1 cellular context compared by ENCODE assay signal in the genomic region with DNA sequence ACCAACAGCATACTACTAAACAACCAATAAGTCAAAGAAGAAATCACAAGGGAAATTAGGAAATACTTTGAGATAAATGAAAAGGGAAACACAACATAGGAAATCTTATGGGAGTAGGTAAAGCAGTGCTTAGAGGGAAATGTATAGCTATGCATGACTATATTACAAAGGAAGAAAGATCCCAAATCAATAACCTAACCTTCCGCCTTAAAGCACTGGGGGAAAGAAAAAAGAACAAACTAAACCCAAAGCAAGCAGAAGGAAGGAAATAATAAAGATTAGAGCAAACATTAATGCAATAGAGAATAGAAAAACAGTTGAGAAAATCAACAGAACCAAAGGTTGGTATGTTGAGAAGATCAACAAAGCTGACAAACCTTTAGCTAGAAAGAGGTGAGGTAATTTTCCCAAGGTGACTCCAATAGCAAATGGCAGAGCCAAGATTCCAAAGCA.
TF ChIP-seq lines count a peak whose summit lies in the region.

No MANE protein-coding gene starts in this region.

TF ChIP-seq in HepG2, 621 proteins besides CTCF, POLR2A, EP300 and RAD21 (continued from another document and continues in another):
- TF ChIP-seq, protein P1, sequence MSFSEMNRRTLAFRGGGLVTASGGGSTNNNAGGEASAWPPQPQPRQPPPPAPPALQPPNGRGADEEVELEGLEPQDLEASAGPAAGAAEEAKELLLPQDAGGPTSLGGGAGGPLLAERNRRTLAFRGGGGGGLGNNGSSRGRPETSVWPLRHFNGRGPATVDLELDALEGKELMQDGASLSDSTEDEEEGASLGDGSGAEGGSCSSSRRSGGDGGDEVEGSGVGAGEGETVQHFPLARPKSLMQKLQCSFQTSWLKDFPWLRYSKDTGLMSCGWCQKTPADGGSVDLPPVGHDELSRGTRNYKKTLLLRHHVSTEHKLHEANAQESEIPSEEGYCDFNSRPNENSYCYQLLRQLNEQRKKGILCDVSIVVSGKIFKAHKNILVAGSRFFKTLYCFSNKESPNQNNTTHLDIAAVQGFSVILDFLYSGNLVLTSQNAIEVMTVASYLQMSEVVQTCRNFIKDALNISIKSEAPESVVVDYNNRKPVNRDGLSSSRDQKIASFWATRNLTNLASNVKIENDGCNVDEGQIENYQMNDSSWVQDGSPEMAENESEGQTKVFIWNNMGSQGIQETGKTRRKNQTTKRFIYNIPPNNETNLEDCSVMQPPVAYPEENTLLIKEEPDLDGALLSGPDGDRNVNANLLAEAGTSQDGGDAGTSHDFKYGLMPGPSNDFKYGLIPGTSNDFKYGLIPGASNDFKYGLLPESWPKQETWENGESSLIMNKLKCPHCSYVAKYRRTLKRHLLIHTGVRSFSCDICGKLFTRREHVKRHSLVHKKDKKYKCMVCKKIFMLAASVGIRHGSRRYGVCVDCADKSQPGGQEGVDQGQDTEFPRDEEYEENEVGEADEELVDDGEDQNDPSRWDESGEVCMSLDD (CRISPR knock-in tag; IDR thresholded peaks at IDR 0.05; ENCODE audit: borderline replicate concordance) = no peak
- no peak for TF ChIP-seq ZNF747 (CRISPR knock-in tag; IDR thresholded peaks at IDR 0.05; ENCODE audit: borderline replicate concordance)
- TF ChIP-seq HNRNPH1 (optimal IDR thresholded peaks at IDR 0.05; ENCODE audit: low read depth, low read length) = no peak
- no peak for TF ChIP-seq ZNF670 (CRISPR knock-in tag; IDR thresholded peaks at IDR 0.05; ENCODE audit: borderline replicate concordance)
- no peak for TF ChIP-seq NBN (conservative IDR thresholded peaks at IDR 0.05)
- TF ChIP-seq, protein P2, sequence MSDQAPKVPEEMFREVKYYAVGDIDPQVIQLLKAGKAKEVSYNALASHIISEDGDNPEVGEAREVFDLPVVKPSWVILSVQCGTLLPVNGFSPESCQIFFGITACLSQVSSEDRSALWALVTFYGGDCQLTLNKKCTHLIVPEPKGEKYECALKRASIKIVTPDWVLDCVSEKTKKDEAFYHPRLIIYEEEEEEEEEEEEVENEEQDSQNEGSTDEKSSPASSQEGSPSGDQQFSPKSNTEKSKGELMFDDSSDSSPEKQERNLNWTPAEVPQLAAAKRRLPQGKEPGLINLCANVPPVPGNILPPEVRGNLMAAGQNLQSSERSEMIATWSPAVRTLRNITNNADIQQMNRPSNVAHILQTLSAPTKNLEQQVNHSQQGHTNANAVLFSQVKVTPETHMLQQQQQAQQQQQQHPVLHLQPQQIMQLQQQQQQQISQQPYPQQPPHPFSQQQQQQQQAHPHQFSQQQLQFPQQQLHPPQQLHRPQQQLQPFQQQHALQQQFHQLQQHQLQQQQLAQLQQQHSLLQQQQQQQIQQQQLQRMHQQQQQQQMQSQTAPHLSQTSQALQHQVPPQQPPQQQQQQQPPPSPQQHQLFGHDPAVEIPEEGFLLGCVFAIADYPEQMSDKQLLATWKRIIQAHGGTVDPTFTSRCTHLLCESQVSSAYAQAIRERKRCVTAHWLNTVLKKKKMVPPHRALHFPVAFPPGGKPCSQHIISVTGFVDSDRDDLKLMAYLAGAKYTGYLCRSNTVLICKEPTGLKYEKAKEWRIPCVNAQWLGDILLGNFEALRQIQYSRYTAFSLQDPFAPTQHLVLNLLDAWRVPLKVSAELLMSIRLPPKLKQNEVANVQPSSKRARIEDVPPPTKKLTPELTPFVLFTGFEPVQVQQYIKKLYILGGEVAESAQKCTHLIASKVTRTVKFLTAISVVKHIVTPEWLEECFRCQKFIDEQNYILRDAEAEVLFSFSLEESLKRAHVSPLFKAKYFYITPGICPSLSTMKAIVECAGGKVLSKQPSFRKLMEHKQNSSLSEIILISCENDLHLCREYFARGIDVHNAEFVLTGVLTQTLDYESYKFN (CRISPR knock-in tag; conservative IDR thresholded peaks at IDR 0.05) = peak; percentile 75
- TF ChIP-seq HES4 (CRISPR knock-in tag; IDR thresholded peaks at IDR 0.05; ENCODE audit: borderline replicate concordance) = no peak
- TF ChIP-seq, protein P3, sequence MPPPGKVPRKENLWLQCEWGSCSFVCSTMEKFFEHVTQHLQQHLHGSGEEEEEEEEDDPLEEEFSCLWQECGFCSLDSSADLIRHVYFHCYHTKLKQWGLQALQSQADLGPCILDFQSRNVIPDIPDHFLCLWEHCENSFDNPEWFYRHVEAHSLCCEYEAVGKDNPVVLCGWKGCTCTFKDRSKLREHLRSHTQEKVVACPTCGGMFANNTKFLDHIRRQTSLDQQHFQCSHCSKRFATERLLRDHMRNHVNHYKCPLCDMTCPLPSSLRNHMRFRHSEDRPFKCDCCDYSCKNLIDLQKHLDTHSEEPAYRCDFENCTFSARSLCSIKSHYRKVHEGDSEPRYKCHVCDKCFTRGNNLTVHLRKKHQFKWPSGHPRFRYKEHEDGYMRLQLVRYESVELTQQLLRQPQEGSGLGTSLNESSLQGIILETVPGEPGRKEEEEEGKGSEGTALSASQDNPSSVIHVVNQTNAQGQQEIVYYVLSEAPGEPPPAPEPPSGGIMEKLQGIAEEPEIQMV (CRISPR knock-in tag; IDR thresholded peaks at IDR 0.05; ENCODE audit: low read depth) = no peak
- TF ChIP-seq ZSCAN9 (CRISPR knock-in tag; IDR thresholded peaks at IDR 0.05; ENCODE audit: borderline replicate concordance) = no peak
- TF ChIP-seq, protein P4, sequence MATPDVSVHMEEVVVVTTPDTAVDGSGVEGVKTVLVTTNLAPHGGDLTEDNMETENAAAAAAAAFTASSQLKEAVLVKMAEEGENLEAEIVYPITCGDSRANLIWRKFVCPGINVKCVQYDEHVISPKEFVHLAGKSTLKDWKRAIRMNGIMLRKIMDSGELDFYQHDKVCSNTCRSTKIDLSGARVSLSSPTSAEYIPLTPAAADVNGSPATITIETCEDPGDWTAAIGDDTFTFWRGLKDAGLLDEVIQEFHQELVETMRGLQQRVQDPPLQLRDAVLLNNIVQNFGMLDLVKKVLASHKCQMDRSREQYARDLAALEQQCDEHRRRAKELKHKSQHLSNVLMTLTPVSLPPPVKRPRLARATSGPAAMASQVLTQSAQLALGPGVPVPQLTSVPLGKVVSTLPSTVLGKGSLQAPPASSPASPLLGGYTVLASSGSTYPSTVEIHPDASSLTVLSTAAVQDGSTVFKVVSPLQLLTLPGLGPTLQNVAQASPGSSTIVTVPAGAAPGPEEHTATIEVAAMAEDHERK (CRISPR knock-in tag; IDR thresholded peaks at IDR 0.05; ENCODE audit: low read depth) = no peak
- TF ChIP-seq, protein P5, sequence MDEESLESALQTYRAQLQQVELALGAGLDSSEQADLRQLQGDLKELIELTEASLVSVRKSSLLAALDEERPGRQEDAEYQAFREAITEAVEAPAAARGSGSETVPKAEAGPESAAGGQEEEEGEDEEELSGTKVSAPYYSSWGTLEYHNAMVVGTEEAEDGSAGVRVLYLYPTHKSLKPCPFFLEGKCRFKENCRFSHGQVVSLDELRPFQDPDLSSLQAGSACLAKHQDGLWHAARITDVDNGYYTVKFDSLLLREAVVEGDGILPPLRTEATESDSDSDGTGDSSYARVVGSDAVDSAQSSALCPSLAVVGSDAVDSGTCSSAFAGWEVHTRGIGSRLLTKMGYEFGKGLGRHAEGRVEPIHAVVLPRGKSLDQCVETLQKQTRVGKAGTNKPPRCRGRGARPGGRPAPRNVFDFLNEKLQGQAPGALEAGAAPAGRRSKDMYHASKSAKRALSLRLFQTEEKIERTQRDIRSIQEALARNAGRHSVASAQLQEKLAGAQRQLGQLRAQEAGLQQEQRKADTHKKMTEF (CRISPR knock-in tag; IDR thresholded peaks at IDR 0.05) = 0 out of 2 replicates have a peak, but pooled peaks have one; percentile 8
- TF ChIP-seq ZBTB20 (CRISPR knock-in tag; IDR thresholded peaks at IDR 0.05; ENCODE audit: borderline replicate concordance, low read depth) = peak; percentile 29; the same call in 1 of the 2 replicates
- TF ChIP-seq, protein P6, sequence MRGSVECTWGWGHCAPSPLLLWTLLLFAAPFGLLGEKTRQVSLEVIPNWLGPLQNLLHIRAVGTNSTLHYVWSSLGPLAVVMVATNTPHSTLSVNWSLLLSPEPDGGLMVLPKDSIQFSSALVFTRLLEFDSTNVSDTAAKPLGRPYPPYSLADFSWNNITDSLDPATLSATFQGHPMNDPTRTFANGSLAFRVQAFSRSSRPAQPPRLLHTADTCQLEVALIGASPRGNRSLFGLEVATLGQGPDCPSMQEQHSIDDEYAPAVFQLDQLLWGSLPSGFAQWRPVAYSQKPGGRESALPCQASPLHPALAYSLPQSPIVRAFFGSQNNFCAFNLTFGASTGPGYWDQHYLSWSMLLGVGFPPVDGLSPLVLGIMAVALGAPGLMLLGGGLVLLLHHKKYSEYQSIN (CRISPR knock-in tag; IDR thresholded peaks at IDR 0.05; ENCODE audit: borderline replicate concordance) = no peak
- TF ChIP-seq, protein P7, sequence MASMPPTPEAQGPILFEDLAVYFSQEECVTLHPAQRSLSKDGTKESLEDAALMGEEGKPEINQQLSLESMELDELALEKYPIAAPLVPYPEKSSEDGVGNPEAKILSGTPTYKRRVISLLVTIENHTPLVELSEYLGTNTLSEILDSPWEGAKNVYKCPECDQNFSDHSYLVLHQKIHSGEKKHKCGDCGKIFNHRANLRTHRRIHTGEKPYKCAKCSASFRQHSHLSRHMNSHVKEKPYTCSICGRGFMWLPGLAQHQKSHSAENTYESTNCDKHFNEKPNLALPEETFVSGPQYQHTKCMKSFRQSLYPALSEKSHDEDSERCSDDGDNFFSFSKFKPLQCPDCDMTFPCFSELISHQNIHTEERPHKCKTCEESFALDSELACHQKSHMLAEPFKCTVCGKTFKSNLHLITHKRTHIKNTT (CRISPR knock-in tag; IDR thresholded peaks at IDR 0.05) = no peak
- no peak for TF ChIP-seq HNRNPUL1 (IDR thresholded peaks at IDR 0.05; ENCODE audit: low read depth, low read length)
- TF ChIP-seq TCF7 (IDR thresholded peaks at IDR 0.05; ENCODE audit: low read depth) = peak; percentile 71; the same call in 1 of the 2 replicates
- TF ChIP-seq, protein P8, sequence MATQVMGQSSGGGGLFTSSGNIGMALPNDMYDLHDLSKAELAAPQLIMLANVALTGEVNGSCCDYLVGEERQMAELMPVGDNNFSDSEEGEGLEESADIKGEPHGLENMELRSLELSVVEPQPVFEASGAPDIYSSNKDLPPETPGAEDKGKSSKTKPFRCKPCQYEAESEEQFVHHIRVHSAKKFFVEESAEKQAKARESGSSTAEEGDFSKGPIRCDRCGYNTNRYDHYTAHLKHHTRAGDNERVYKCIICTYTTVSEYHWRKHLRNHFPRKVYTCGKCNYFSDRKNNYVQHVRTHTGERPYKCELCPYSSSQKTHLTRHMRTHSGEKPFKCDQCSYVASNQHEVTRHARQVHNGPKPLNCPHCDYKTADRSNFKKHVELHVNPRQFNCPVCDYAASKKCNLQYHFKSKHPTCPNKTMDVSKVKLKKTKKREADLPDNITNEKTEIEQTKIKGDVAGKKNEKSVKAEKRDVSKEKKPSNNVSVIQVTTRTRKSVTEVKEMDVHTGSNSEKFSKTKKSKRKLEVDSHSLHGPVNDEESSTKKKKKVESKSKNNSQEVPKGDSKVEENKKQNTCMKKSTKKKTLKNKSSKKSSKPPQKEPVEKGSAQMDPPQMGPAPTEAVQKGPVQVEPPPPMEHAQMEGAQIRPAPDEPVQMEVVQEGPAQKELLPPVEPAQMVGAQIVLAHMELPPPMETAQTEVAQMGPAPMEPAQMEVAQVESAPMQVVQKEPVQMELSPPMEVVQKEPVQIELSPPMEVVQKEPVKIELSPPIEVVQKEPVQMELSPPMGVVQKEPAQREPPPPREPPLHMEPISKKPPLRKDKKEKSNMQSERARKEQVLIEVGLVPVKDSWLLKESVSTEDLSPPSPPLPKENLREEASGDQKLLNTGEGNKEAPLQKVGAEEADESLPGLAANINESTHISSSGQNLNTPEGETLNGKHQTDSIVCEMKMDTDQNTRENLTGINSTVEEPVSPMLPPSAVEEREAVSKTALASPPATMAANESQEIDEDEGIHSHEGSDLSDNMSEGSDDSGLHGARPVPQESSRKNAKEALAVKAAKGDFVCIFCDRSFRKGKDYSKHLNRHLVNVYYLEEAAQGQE (IDR thresholded peaks at IDR 0.05; ENCODE audit: borderline replicate concordance in 1 of 2, low read depth in 1 of 2, low read length in 2 of 2) = no peak
- TF ChIP-seq PPARG (CRISPR knock-in tag; conservative IDR thresholded peaks at IDR 0.05) = peak; percentile 78
- no peak for TF ChIP-seq EHMT2 (IDR thresholded peaks at IDR 0.05; ENCODE audit: borderline replicate concordance, low read depth, low read length)
- TF ChIP-seq SRY (CRISPR knock-in tag; IDR thresholded peaks at IDR 0.05) = no peak
- TF ChIP-seq ZBTB7A (CRISPR knock-in tag; IDR thresholded peaks at IDR 0.05) = no peak
- no peak for TF ChIP-seq YY1 (IDR thresholded peaks at IDR 0.05; ENCODE audit: insufficient read depth, insufficient replicate concordance, low read depth, low read length)
- TF ChIP-seq, protein P9, sequence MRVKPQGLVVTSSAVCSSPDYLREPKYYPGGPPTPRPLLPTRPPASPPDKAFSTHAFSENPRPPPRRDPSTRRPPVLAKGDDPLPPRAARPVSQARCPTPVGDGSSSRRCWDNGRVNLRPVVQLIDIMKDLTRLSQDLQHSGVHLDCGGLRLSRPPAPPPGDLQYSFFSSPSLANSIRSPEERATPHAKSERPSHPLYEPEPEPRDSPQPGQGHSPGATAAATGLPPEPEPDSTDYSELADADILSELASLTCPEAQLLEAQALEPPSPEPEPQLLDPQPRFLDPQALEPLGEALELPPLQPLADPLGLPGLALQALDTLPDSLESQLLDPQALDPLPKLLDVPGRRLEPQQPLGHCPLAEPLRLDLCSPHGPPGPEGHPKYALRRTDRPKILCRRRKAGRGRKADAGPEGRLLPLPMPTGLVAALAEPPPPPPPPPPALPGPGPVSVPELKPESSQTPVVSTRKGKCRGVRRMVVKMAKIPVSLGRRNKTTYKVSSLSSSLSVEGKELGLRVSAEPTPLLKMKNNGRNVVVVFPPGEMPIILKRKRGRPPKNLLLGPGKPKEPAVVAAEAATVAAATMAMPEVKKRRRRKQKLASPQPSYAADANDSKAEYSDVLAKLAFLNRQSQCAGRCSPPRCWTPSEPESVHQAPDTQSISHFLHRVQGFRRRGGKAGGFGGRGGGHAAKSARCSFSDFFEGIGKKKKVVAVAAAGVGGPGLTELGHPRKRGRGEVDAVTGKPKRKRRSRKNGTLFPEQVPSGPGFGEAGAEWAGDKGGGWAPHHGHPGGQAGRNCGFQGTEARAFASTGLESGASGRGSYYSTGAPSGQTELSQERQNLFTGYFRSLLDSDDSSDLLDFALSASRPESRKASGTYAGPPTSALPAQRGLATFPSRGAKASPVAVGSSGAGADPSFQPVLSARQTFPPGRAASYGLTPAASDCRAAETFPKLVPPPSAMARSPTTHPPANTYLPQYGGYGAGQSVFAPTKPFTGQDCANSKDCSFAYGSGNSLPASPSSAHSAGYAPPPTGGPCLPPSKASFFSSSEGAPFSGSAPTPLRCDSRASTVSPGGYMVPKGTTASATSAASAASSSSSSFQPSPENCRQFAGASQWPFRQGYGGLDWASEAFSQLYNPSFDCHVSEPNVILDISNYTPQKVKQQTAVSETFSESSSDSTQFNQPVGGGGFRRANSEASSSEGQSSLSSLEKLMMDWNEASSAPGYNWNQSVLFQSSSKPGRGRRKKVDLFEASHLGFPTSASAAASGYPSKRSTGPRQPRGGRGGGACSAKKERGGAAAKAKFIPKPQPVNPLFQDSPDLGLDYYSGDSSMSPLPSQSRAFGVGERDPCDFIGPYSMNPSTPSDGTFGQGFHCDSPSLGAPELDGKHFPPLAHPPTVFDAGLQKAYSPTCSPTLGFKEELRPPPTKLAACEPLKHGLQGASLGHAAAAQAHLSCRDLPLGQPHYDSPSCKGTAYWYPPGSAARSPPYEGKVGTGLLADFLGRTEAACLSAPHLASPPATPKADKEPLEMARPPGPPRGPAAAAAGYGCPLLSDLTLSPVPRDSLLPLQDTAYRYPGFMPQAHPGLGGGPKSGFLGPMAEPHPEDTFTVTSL (CRISPR knock-in tag; IDR thresholded peaks at IDR 0.05; ENCODE audit: borderline replicate concordance) = 0 out of 2 replicates have a peak, but pooled peaks have one; percentile 63
- TF ChIP-seq CCAR2 (optimal IDR thresholded peaks at IDR 0.05; ENCODE audit: low read depth, low read length) = no peak
- no peak; the same call in 1 of the 2 replicates for TF ChIP-seq PHF21A (CRISPR knock-in tag; IDR thresholded peaks at IDR 0.05)
- TF ChIP-seq GTF2F1 (IDR thresholded peaks at IDR 0.05; ENCODE audit: low read length) = no peak
- no peak for TF ChIP-seq ZSCAN31 (CRISPR knock-in tag; IDR thresholded peaks at IDR 0.05; ENCODE audit: low read depth)
- TF ChIP-seq ZNF12 (CRISPR knock-in tag; IDR thresholded peaks at IDR 0.05) = 0 out of 2 replicates have a peak, but pooled peaks have one; percentile 11
- no peak for TF ChIP-seq ZNF619 (CRISPR knock-in tag; IDR thresholded peaks at IDR 0.05)
- no peak for TF ChIP-seq ZNF34 (CRISPR knock-in tag; IDR thresholded peaks at IDR 0.05; ENCODE audit: borderline replicate concordance)
